17 cellular contexts compared by ENCODE assay signal in genomic region chr6:39441986-39442385, GRCh38.
"Had no signal": no experiment of that assay in that cellular context is flagged by ENCODE, and none has a peak within 500 bp of the region (broad histone marks: within the 10 kb centered on the region; RNA-seq: fewer than 3 reads in every experiment).

No MANE protein-coding gene starts in this region.

- H3K4me1 ChIP-seq: SJCRH30 had no signal

- ATAC-seq: K562, Panc1, PC-3, Right ventricle myocardium inferior, SK-N-SH treated with all-trans-retinoic acid at 6 μM for 48 hours had no signal

- H3K27me3 ChIP-seq: SJCRH30 had no signal

- DNase-seq: Kasumi-1; MM.1S; NCI-H1092 treated with DMSO at 0.1 percent for 48 hours; NCI-H1436; NCI-H187 treated with DMSO at 0.1 percent for 48 hours; NCI-H2029 treated with DMSO at 0.1 percent for 48 hours; NK-92 treated with Interleukin-12 subunit alpha and Interleukin-12 subunit beta, amount 100 ng/mL, for 24 hours; PC-3; SHP77 treated with DMSO at 0.1 percent for 48 hours; SJCRH30; T-helper 1 cell had no signal

- H3K9me3 ChIP-seq: SJCRH30 had no signal

- H3K4me3 ChIP-seq: K562, SJCRH30 had no signal

- H3K36me3 ChIP-seq: SJCRH30 had no signal

- H3K27ac ChIP-seq: HL-60, KMS-11, SJCRH30 had no signal
